Comparison of ENCODE assay signal across 1 cellular context in the genomic region with DNA sequence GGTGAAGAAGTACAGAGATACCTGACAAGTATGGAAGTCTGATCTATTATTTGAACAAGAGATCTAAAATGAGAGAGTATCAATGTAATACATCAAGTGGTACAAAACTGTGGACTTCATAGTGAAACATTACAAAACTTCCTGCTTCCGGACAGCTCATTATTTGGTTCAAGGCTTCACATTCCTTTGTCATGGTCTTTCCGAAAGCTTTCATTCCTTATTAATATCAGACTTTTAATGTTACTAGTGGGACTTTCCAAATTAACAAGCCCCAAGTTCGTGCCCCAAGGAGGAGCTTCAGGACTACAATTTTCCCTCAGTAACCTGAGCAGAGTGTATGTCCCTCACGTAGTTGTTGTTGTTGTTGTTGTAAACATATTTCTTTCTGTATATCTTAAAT.
TF ChIP-seq lines count a peak whose summit lies in the region.

No MANE protein-coding gene starts in this region.

TF ChIP-seq in GM12878, 131 proteins besides CTCF, POLR2A, EP300 and RAD21 (continued from another document):
- TF ChIP-seq NFIC (IDR thresholded peaks at IDR 0.05; ENCODE audit: low read depth, low read length), result peak; percentile 45; the same call in 1 of the 2 replicates
- peak; percentile 77 for TF ChIP-seq JUNB (IDR thresholded peaks at IDR 0.05)
- TF ChIP-seq CREB1 (IDR thresholded peaks at IDR 0.05; ENCODE audit: low read depth), result 0 out of 2 replicates have a peak, but pooled peaks have one; percentile 47
- TF ChIP-seq, protein P1, sequence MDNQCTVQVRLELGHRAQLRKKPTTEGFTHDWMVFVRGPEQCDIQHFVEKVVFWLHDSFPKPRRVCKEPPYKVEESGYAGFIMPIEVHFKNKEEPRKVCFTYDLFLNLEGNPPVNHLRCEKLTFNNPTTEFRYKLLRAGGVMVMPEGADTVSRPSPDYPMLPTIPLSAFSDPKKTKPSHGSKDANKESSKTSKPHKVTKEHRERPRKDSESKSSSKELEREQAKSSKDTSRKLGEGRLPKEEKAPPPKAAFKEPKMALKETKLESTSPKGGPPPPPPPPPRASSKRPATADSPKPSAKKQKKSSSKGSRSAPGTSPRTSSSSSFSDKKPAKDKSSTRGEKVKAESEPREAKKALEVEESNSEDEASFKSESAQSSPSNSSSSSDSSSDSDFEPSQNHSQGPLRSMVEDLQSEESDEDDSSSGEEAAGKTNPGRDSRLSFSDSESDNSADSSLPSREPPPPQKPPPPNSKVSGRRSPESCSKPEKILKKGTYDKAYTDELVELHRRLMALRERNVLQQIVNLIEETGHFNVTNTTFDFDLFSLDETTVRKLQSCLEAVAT (IDR thresholded peaks at IDR 0.05), result no peak
- no peak for TF ChIP-seq IRF4 (IDR thresholded peaks at IDR 0.05; ENCODE audit: low read depth, low read length)
- TF ChIP-seq, protein P2, sequence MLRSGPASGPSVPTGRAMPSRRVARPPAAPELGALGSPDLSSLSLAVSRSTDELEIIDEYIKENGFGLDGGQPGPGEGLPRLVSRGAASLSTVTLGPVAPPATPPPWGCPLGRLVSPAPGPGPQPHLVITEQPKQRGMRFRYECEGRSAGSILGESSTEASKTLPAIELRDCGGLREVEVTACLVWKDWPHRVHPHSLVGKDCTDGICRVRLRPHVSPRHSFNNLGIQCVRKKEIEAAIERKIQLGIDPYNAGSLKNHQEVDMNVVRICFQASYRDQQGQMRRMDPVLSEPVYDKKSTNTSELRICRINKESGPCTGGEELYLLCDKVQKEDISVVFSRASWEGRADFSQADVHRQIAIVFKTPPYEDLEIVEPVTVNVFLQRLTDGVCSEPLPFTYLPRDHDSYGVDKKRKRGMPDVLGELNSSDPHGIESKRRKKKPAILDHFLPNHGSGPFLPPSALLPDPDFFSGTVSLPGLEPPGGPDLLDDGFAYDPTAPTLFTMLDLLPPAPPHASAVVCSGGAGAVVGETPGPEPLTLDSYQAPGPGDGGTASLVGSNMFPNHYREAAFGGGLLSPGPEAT (IDR thresholded peaks at IDR 0.05; ENCODE audit: low read depth), result 0 out of 2 replicates have a peak, but pooled peaks have one; percentile 36
- TF ChIP-seq ASH2L (IDR thresholded peaks at IDR 0.05; ENCODE audit: borderline replicate concordance, low read depth), result no peak
- no peak for TF ChIP-seq SUZ12 (IDR thresholded peaks at IDR 0.05; ENCODE audit: unreplicated experiment)
- TF ChIP-seq IKZF2 (IDR thresholded peaks at IDR 0.05), result 0 out of 4 replicates have a peak, but pooled peaks of 1 of the 2 experiments have one; percentile 14
- no peak for TF ChIP-seq MEF2B (IDR thresholded peaks at IDR 0.05; ENCODE audit: partially characterized antibody, poor library complexity, severe bottlenecking)
- TF ChIP-seq ETV6 (conservative IDR thresholded peaks at IDR 0.05 in 1 of 2, IDR thresholded peaks at IDR 0.05 in 1 of 2; ENCODE audit: borderline replicate concordance in 1 of 2, low read depth in 1 of 2), result peak in 1 of 2 experiments; percentile 16; a peak in 1 of 4 replicates
TF ChIP-seq in GM12878: peak in this region for 7.
